Comparison of ENCODE assay signal across 8 cellular contexts in the genomic region with DNA sequence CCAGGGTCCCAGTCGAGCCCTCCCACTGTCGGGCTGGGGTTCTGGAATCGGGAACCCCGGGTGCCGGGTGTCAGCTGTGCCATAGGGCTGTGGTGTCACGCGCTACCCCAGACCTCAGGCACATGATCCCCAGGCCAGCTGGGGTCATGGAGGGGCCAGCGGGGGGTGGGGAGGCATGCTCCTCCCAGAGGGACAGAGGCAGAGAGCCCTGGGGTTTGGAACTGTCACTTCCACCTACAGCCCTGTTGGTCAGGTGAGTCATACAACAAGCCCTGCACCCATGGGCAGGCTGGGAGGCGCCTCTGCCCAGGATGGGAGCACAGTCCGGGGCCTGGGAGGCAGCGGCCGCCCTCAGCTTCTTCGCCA.
DNase-seq lines count a peak whose midpoint lies in the region; ATAC-seq and TF ChIP-seq lines count a peak whose summit lies in the region.

No MANE protein-coding gene starts in this region.

- no peak for TF ChIP-seq POLR2A in stomach (IDR thresholded peaks at IDR 0.05)

- H3K27ac ChIP-seq in SK-N-SH (ENCODE audit: low read depth in 2 of 2, low read length in 1 of 2) (peak overlapping the region in 1 of 2 experiments; percentile 99; a peak in 2 of 4 replicates), stomach (peak overlapping the region in 4 of 5 donors; percentile 58 to 80 (median 78))

- ATAC-seq in SK-N-SH treated with all-trans-retinoic acid at 6 μM for 48 hours = no peak
- no peak for ATAC-seq in GM21515 (IDR thresholded peaks at IDR 0.05; ENCODE audit: unreplicated experiment)

- TF ChIP-seq EP300 in SK-N-SH (IDR thresholded peaks at IDR 0.05; ENCODE audit: borderline replicate concordance in 1 of 2, low read depth in 1 of 2, low read length in 1 of 2) (no peak), stomach (IDR thresholded peaks at IDR 0.05) (no peak)

- H2AFZ ChIP-seq in SK-N-SH (ENCODE audit: low read depth) = no peak overlapping the region

- DNase-seq in SK-N-SH (no peak), SW480 (ENCODE audit: low spot score) (peak; percentile 88), fibroblast of villous mesenchyme (ENCODE audit: low read depth) (peak; percentile 32), stomach (no peak), NCI-H345 treated with DMSO at 0.1 percent for 48 hours (lab: John Stamatoyannopoulos, UW; ENCODE audit: unreplicated experiment) (no peak), midbrain (lab: John Stamatoyannopoulos, UW) (no peak)

- peak overlapping the region in 1 of 2 experiments; percentile 35; a peak in 2 of 4 replicates for H3K4me3 ChIP-seq in SK-N-SH (ENCODE audit: low read depth in 2 of 2, low read length in 1 of 2)
- peak overlapping the region; percentile 41 for H3K4me3 ChIP-seq in fibroblast of villous mesenchyme (ENCODE audit: low read depth, low read length)
- H3K4me3 ChIP-seq in stomach = no peak overlapping the region

- H4K20me1 ChIP-seq in SK-N-SH (ENCODE audit: insufficient read depth) = 0 out of 2 replicates have a peak, but pooled peaks cover 5% of the 10 kb centered on the region

- H3K79me2 ChIP-seq in SK-N-SH (ENCODE audit: insufficient read depth) = no peaks in the 10 kb centered on the region

- H3K9me3 ChIP-seq in SK-N-SH (no peaks in the 10 kb centered on the region), stomach (no peaks in the 10 kb centered on the region)

- intact Hi-C loops in stomach (cut with DNase I; ENCODE audit: low total_unique reads) = no loop called here

- H3F3A ChIP-seq in SK-N-SH (replicated peaks; ENCODE audit: insufficient read depth) = peaks cover 22% of the 10 kb centered on the region

- H3K27me3 ChIP-seq in SK-N-SH (ENCODE audit: insufficient read depth) (no peaks in the 10 kb centered on the region), stomach (no peaks in the 10 kb centered on the region)

- H3K9me2 ChIP-seq in SK-N-SH = no peaks in the 10 kb centered on the region

- no peak for TF ChIP-seq RAD21 in SK-N-SH (IDR thresholded peaks at IDR 0.05; ENCODE audit: low read length)

- POLR2A ChIA-PET in SK-N-SH (lab: Yijun Ruan, JAX) = no interaction called here

- H3K4me1 ChIP-seq in SK-N-SH (ENCODE audit: control insufficient read depth in 1 of 2, insufficient read depth in 2 of 2, low read depth in 1 of 2, low read length in 1 of 2) = peaks cover 40 to 42% of the 10 kb centered on the region in 2 experiments; a peak in 3 of 4 replicates
- H3K4me1 ChIP-seq in stomach = peaks cover 41 to 70% (median 55%) of the 10 kb centered on the region in 4 donors

- 81% methylated on average over 10 of the region's 13 CpGs for WGBS in SK-N-SH (ENCODE audit: low lambda C conversion rate)
- WGBS in stomach, 5 donors = 58 to 87% (median 79%) methylated on average over 5 to 13 of the region's 13 CpGs

- peak overlapping the region; percentile 74 for H3K9ac ChIP-seq in SK-N-SH

- CTCF ChIA-PET in SK-N-SH (lab: Yijun Ruan, JAX) = interaction anchor here (0.6 to 13.7 kb wide), 31 partner anchors 8 to 671 kb away, joined by 3 to 668 read pairs (median 5); a partner anchor contains a TSS

- H3K36me3 ChIP-seq in SK-N-SH (replicated peaks in 1 of 2; ENCODE audit: control insufficient read depth in 1 of 2, insufficient read depth in 2 of 2, low read length in 1 of 2) = peaks cover 0 to 4% of the 10 kb centered on the region in 2 experiments
- H3K36me3 ChIP-seq in stomach = peaks cover 12 to 33% (median 31%) of the 10 kb centered on the region in 4 donors

- TF ChIP-seq CTCF in SK-N-SH (IDR thresholded peaks at IDR 0.05) (no peak), fibroblast of villous mesenchyme (IDR thresholded peaks at IDR 0.05; ENCODE audit: insufficient read depth, low read depth, low read length) (no peak), stomach (IDR thresholded peaks at IDR 0.05) (no peak)

- peak overlapping the region; percentile 78 for H3K4me2 ChIP-seq in SK-N-SH

TF ChIP-seq in SK-N-SH, 30 proteins besides CTCF, POLR2A, EP300 and RAD21:
- TF ChIP-seq GABPA (IDR thresholded peaks at IDR 0.05; ENCODE audit: low read depth) (no peak), ELF1 (IDR thresholded peaks at IDR 0.05) (no peak), NRF1 (IDR thresholded peaks at IDR 0.05; ENCODE audit: low read depth, low read length) (no peak), RXRA (IDR thresholded peaks at IDR 0.05; ENCODE audit: borderline replicate concordance, low read depth) (no peak), RFX5 (IDR thresholded peaks at IDR 0.05; ENCODE audit: low read length) (no peak)
- TF ChIP-seq, protein P1, sequence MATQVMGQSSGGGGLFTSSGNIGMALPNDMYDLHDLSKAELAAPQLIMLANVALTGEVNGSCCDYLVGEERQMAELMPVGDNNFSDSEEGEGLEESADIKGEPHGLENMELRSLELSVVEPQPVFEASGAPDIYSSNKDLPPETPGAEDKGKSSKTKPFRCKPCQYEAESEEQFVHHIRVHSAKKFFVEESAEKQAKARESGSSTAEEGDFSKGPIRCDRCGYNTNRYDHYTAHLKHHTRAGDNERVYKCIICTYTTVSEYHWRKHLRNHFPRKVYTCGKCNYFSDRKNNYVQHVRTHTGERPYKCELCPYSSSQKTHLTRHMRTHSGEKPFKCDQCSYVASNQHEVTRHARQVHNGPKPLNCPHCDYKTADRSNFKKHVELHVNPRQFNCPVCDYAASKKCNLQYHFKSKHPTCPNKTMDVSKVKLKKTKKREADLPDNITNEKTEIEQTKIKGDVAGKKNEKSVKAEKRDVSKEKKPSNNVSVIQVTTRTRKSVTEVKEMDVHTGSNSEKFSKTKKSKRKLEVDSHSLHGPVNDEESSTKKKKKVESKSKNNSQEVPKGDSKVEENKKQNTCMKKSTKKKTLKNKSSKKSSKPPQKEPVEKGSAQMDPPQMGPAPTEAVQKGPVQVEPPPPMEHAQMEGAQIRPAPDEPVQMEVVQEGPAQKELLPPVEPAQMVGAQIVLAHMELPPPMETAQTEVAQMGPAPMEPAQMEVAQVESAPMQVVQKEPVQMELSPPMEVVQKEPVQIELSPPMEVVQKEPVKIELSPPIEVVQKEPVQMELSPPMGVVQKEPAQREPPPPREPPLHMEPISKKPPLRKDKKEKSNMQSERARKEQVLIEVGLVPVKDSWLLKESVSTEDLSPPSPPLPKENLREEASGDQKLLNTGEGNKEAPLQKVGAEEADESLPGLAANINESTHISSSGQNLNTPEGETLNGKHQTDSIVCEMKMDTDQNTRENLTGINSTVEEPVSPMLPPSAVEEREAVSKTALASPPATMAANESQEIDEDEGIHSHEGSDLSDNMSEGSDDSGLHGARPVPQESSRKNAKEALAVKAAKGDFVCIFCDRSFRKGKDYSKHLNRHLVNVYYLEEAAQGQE (IDR thresholded peaks at IDR 0.05; ENCODE audit: low read depth, low read length) = no peak
- TF ChIP-seq, protein P2, sequence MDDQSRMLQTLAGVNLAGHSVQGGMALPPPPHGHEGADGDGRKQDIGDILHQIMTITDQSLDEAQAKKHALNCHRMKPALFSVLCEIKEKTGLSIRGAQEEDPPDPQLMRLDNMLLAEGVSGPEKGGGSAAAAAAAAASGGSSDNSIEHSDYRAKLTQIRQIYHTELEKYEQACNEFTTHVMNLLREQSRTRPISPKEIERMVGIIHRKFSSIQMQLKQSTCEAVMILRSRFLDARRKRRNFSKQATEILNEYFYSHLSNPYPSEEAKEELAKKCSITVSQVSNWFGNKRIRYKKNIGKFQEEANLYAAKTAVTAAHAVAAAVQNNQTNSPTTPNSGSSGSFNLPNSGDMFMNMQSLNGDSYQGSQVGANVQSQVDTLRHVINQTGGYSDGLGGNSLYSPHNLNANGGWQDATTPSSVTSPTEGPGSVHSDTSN (IDR thresholded peaks at IDR 0.05) = no peak

TF ChIP-seq in SK-N-SH treated with all-trans-retinoic acid at 6 μM for 48 hours, 23 proteins besides CTCF, POLR2A, EP300 and RAD21 (continues in another document):
- TF ChIP-seq PPARA (CRISPR knock-in tag; IDR thresholded peaks at IDR 0.05; ENCODE audit: borderline replicate concordance) (no peak), ZFP3 (CRISPR knock-in tag; IDR thresholded peaks at IDR 0.05) (no peak), TOX (CRISPR knock-in tag; IDR thresholded peaks at IDR 0.05; ENCODE audit: borderline replicate concordance) (no peak), ZC3H10 (CRISPR knock-in tag; IDR thresholded peaks at IDR 0.05) (no peak), TCF4 (CRISPR knock-in tag; IDR thresholded peaks at IDR 0.05; ENCODE audit: borderline replicate concordance) (no peak), ZNF565 (CRISPR knock-in tag; conservative IDR thresholded peaks at IDR 0.05; ENCODE audit: low read depth) (no peak), RARB (CRISPR knock-in tag; IDR thresholded peaks at IDR 0.05) (no peak), ZNF8 (CRISPR knock-in tag; IDR thresholded peaks at IDR 0.05) (no peak)
- TF ChIP-seq, protein P3, sequence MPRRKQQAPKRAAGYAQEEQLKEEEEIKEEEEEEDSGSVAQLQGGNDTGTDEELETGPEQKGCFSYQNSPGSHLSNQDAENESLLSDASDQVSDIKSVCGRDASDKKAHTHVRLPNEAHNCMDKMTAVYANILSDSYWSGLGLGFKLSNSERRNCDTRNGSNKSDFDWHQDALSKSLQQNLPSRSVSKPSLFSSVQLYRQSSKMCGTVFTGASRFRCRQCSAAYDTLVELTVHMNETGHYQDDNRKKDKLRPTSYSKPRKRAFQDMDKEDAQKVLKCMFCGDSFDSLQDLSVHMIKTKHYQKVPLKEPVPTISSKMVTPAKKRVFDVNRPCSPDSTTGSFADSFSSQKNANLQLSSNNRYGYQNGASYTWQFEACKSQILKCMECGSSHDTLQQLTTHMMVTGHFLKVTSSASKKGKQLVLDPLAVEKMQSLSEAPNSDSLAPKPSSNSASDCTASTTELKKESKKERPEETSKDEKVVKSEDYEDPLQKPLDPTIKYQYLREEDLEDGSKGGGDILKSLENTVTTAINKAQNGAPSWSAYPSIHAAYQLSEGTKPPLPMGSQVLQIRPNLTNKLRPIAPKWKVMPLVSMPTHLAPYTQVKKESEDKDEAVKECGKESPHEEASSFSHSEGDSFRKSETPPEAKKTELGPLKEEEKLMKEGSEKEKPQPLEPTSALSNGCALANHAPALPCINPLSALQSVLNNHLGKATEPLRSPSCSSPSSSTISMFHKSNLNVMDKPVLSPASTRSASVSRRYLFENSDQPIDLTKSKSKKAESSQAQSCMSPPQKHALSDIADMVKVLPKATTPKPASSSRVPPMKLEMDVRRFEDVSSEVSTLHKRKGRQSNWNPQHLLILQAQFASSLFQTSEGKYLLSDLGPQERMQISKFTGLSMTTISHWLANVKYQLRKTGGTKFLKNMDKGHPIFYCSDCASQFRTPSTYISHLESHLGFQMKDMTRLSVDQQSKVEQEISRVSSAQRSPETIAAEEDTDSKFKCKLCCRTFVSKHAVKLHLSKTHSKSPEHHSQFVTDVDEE (CRISPR knock-in tag; IDR thresholded peaks at IDR 0.05) = no peak

Comparison
In these comparisons a context has a peak if more than half of its experiments do, and no peak if none do; other contexts are left out.
1. DNase-seq: peak in SW480 (single experiment) and fibroblast of villous mesenchyme (single experiment); none in SK-N-SH (single experiment), stomach (single experiment), NCI-H345 treated with DMSO at 0.1 percent for 48 hours (single experiment) and midbrain (single experiment).